17 cellular contexts compared by ENCODE assay signal in genomic region chr3:41138601-41139000, GRCh38.
"Had no signal": no experiment of that assay in that cellular context is flagged by ENCODE, and none has a peak within 500 bp of the region (broad histone marks: within the 10 kb centered on the region; RNA-seq: fewer than 3 reads in every experiment).

No MANE protein-coding gene starts in this region.

- H3K4me1 Mint-ChIP-seq: naive B cell had no signal

- H3K79me2 ChIP-seq: parathyroid adenoma had no signal

- ATAC-seq: gastroesophageal sphincter, left colon, left ventricle myocardium superior, right lobe of liver had no signal

- H3K27ac Mint-ChIP-seq: naive B cell, nephron, type B pancreatic cell had no signal

- DNase-seq: dorsolateral prefrontal cortex; effector CD8-positive, alpha-beta T cell; left colon; left ventricle myocardium superior; mesendoderm; naive B cell; occipital lobe; right lobe of liver; stimulated activated naive CD4-positive, alpha-beta T cell; uterus had no signal

- H3K9ac ChIP-seq: parathyroid adenoma had no signal

- H3K4me3 ChIP-seq: coronary artery, dorsolateral prefrontal cortex, gastroesophageal sphincter, lung, prostate gland, right lobe of liver, uterus had no signal

- H3K36me3 ChIP-seq: gastroesophageal sphincter, prostate gland, right lobe of liver, uterus had no signal

- H3K4me1 ChIP-seq: gastroesophageal sphincter, parathyroid adenoma, prostate gland, right lobe of liver, uterus had no signal

- H3K36me3 Mint-ChIP-seq: naive B cell, type B pancreatic cell had no signal

- H3K9me3 Mint-ChIP-seq: type B pancreatic cell had no signal

- H3K27ac ChIP-seq: coronary artery, dorsolateral prefrontal cortex, gastroesophageal sphincter, parathyroid adenoma, prostate gland, right lobe of liver, uterus had no signal

- H3K27me3 Mint-ChIP-seq: type B pancreatic cell had no signal

- H3K27me3 ChIP-seq: dorsolateral prefrontal cortex, gastroesophageal sphincter, right lobe of liver, uterus had no signal

- H2AFZ ChIP-seq: parathyroid adenoma had no signal

- H3K9me3 ChIP-seq: gastroesophageal sphincter, prostate gland, right lobe of liver, uterus had no signal

- H3K4me3 Mint-ChIP-seq: naive B cell, nephron, type B pancreatic cell had no signal
